ENCODE assay signal across 17 cellular contexts in the genomic region with DNA sequence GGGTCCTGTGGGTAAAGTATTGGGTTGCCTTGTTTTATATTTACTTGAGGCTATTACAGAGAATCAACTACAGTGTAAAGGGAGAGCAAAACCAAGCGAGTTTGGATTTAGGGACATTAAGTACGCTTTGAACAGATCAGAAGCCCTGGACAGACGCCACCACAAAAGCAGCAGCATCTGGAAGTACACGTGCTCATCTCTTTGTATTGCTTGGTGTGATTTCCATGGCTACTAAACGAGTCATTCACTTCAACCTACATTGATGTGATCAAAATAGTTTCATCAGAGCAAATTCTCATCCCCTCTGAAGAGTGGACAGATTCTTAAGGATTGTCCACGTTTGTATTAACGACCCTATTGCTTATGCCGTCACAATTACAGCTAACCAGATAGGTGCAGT.
DNase-seq lines count a peak whose midpoint lies in the region; ATAC-seq and TF ChIP-seq lines count a peak whose summit lies in the region.
"Had no signal": no experiment of that assay in that cellular context is flagged by ENCODE, and none has a peak within 500 bp of the region (broad histone marks: within the 10 kb centered on the region; RNA-seq: fewer than 3 reads in every experiment).

No MANE protein-coding gene starts in this region.

- peak overlapping the region in 4 of 5 donors; percentile 42 to 90 (median 61) for H3K27ac ChIP-seq in adrenal gland
- H3K27ac ChIP-seq: 22Rv1, cardiac muscle cell, SJCRH30 had no signal

- intact Hi-C loops in adrenal gland (cut with DNase I), result no loop called here

- H3K36me3 ChIP-seq in adrenal gland (replicated peaks in 1 of 2), result no peaks in the 10 kb centered on the region
- H3K36me3 ChIP-seq: cardiac muscle cell, SJCRH30 had no signal

- H3K4me3 ChIP-seq in adrenal gland (no peak overlapping the region), fibroblast of pulmonary artery (replicated peaks; ENCODE audit: low read depth, low read length) (no peak overlapping the region), skeletal muscle cell (ENCODE audit: low read depth, low read length) (no peak overlapping the region)
- H3K4me3 ChIP-seq: cardiac muscle cell, SJCRH30 had no signal

- H3K9me3 ChIP-seq in adrenal gland (replicated peaks in 1 of 3), result peaks cover 0 to 4% (median 0%) of the 10 kb centered on the region in 3 donors
- H3K9me3 ChIP-seq: SJCRH30 had no signal

- 46 to 72% (median 50%) methylated on average over 8 of the region's 8 CpGs for WGBS in adrenal gland, 4 donors

- no peak for ATAC-seq in HG02938 (IDR thresholded peaks at IDR 0.05; ENCODE audit: unreplicated experiment)

- H3K27me3 ChIP-seq in adrenal gland, result no peaks in the 10 kb centered on the region
- H3K27me3 ChIP-seq: cardiac muscle cell, SJCRH30 had no signal

- TF ChIP-seq CTCF in adrenal gland (IDR thresholded peaks at IDR 0.05) (no peak), fibroblast of pulmonary artery (IDR thresholded peaks at IDR 0.05; ENCODE audit: low read length, missing control alignments) (no peak)

- peaks cover 53 to 92% of the 10 kb centered on the region in 2 donors for H3K4me1 ChIP-seq in adrenal gland (replicated peaks in 1 of 2)
- H3K4me1 ChIP-seq: SJCRH30 had no signal

- DNase-seq in DMS 273 (lab: John Stamatoyannopoulos, UW; ENCODE audit: unreplicated experiment) (peak; percentile 22), DMS 273 treated with DMSO at 0.1 percent for 48 hours (lab: John Stamatoyannopoulos, UW) (no peak), adrenal gland (peak in 5 of 7 donors; percentile 55 to 90 (median 67)), fibroblast of pulmonary artery (ENCODE audit: low read depth) (peak; percentile 57), skeletal muscle cell (ENCODE audit: low read depth) (peak; percentile 62)
- DNase-seq in stimulated activated CD4-positive, alpha-beta T cell treated with anti-CD3 and anti-CD28 coated beads, Interleukin-4, amount 100 ng/mL, for 1 hour, result no peak
- DNase-seq in activated naive CD4-positive, alpha-beta T cell (lab: John Stamatoyannopoulos, UW), result no peak
- DNase-seq: activated CD4-positive, alpha-beta T cell treated with anti-CD3 and anti-CD28 coated beads for 1 hour; activated naive CD4-positive, alpha-beta T cell treated with anti-CD3 and anti-CD28 coated beads for 36 hours; effector memory CD4-positive, alpha-beta T cell; H7; mammary epithelial cell; SJCRH30; stimulated activated CD4-positive, alpha-beta T cell treated with anti-CD3 and anti-CD28 coated beads, Interleukin-2, amount 100 ng/mL, for 48 hours had no signal

- no peak for TF ChIP-seq POLR2A in adrenal gland (IDR thresholded peaks at IDR 0.05)

Comparison
In these comparisons a context has a peak if more than half of its experiments do, and no peak if none do; other contexts are left out.
1. DNase-seq: peak in DMS 273 (single experiment), adrenal gland (5 of 7), fibroblast of pulmonary artery (single experiment) and skeletal muscle cell (single experiment); none in DMS 273 treated with DMSO at 0.1 percent for 48 hours (single experiment), stimulated activated CD4-positive, alpha-beta T cell treated with anti-CD3 and anti-CD28 coated beads, Interleukin-4, amount 100 ng/mL, for 1 hour (single experiment) and activated naive CD4-positive, alpha-beta T cell (0 of 4).